In the genomic region with DNA sequence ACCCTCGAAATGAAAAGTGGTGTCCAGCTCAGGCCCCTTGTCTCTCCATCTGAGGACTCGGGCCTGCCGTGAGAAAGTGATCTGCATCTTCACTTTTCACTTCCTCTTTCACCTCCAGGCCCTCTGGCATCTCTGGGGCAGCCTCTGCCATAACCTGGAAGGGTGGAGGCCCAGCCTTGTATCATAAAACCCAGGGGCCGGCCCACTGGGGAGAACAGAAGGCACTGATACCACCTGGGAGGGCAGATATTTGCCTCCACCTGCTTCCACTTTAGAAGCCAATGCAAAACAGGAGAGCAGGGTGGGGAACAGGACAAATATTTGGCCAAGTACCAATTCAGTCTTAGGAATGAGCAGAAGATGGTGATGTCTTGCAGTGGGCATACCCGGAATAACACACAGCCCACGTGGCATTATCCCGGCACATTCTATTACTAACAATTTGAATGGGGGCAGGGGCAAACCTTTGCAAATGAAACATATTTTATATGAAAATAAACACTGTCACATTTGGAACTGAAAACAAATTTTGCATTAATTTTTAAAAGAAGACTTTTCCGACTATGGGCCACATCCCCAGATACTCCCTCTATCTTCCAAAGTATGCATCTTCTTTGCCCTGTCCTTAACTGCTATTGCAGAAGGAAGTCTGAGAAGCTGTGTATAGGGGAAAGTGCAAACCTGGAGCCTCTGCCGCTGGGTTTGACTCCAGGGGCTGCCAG, we compare ENCODE assay signal across 8 cellular contexts.
DNase-seq lines count a peak whose midpoint lies in the region; ATAC-seq and TF ChIP-seq lines count a peak whose summit lies in the region.

No MANE protein-coding gene starts in this region.

- H3K36me3 Mint-ChIP-seq in stimulated activated memory B cell treated with anti-CD40 and anti-IgM and Interleukin-4, amounts not matched to agents 10 μg/mL and 1 μg/mL and 100 μg/mL, for 72 hours = peaks cover 6% of the 10 kb centered on the region
- H3K36me3 Mint-ChIP-seq in CD8-positive, alpha-beta T cell = no peaks in the 10 kb centered on the region

- no peaks in the 10 kb centered on the region for H3K9me3 Mint-ChIP-seq in stimulated activated memory B cell treated with anti-CD40 and anti-IgM and Interleukin-4, amounts not matched to agents 10 μg/mL and 1 μg/mL and 100 μg/mL, for 72 hours
- no peaks in the 10 kb centered on the region for H3K9me3 Mint-ChIP-seq in CD8-positive, alpha-beta T cell

- H3K27ac Mint-ChIP-seq in stimulated activated memory B cell treated with anti-CD40 and anti-IgM and Interleukin-4, amounts not matched to agents 10 μg/mL and 1 μg/mL and 100 μg/mL, for 72 hours = peak overlapping the region; percentile 90
- no peak overlapping the region for H3K27ac Mint-ChIP-seq in CD8-positive, alpha-beta T cell

- no peaks in the 10 kb centered on the region for H3K36me3 ChIP-seq in CD8-positive, alpha-beta T cell (ENCODE audit: insufficient read depth, low read length)

- no peak for TF ChIP-seq CTCF in CD8-positive, alpha-beta T cell (IDR thresholded peaks at IDR 0.05)

- no peaks in the 10 kb centered on the region for H3K27me3 Mint-ChIP-seq in stimulated activated memory B cell treated with anti-CD40 and anti-IgM and Interleukin-4, amounts not matched to agents 10 μg/mL and 1 μg/mL and 100 μg/mL, for 72 hours
- H3K27me3 Mint-ChIP-seq in CD8-positive, alpha-beta T cell (ENCODE audit: low read depth) = no peaks in the 10 kb centered on the region

- peaks cover 42% of the 10 kb centered on the region for H3K4me1 Mint-ChIP-seq in stimulated activated memory B cell treated with anti-CD40 and anti-IgM and Interleukin-4, amounts not matched to agents 10 μg/mL and 1 μg/mL and 100 μg/mL, for 72 hours
- H3K4me1 Mint-ChIP-seq in CD8-positive, alpha-beta T cell (ENCODE audit: low read depth) = no peaks in the 10 kb centered on the region

- intact Hi-C loops in CD8-positive, alpha-beta T cell (cut with DNase I, micrococcal nuclease) = no loop called here

- peak; percentile 54 for DNase-seq in D341Med (ENCODE audit: low spot score)
- DNase-seq in cerebellar cortex (ENCODE audit: low spot score) = peak; percentile 91
- no peak for DNase-seq in NCI-H1436 (lab: John Stamatoyannopoulos, UW)
- DNase-seq in activated gamma-delta T cell (lab: John Stamatoyannopoulos, UW) = no peak
- no peak for DNase-seq in CD8-positive, alpha-beta T cell

- peak; percentile 70 for ATAC-seq in GM21381 (IDR thresholded peaks at IDR 0.05; ENCODE audit: unreplicated experiment)
- peak; percentile 45 for ATAC-seq in HG03469 (IDR thresholded peaks at IDR 0.05; ENCODE audit: unreplicated experiment)
- ATAC-seq in stimulated activated memory B cell treated with anti-CD40 and anti-IgM and Interleukin-4, amounts not matched to agents 10 μg/mL and 1 μg/mL and 100 μg/mL, for 72 hours = peak; percentile 95
- no peak for ATAC-seq in CD8-positive, alpha-beta T cell

- no peaks in the 10 kb centered on the region for H3K27me3 ChIP-seq in CD8-positive, alpha-beta T cell (ENCODE audit: insufficient read depth, low read length)

- no peak overlapping the region for H3K27ac ChIP-seq in CD8-positive, alpha-beta T cell (ENCODE audit: low read depth, low read length)

- H3K4me3 ChIP-seq in CD8-positive, alpha-beta T cell (ENCODE audit: low read depth, low read length) = no peak overlapping the region

- no peaks in the 10 kb centered on the region for H3K9me3 ChIP-seq in CD8-positive, alpha-beta T cell (ENCODE audit: low read length)

- POLR2A ChIA-PET in CD8-positive, alpha-beta T cell (lab: Charles Lee) = interaction anchor here (0.6 kb wide), 1 partner anchor 38 kb away, joined by 3 read pairs; no protein-coding TSS in a partner anchor

- CTCF ChIA-PET in CD8-positive, alpha-beta T cell (lab: Charles Lee) = no interaction called here

- H3K4me1 ChIP-seq in CD8-positive, alpha-beta T cell (ENCODE audit: insufficient read depth, low read length) = no peaks in the 10 kb centered on the region

- peak overlapping the region; percentile 25 for H3K4me3 Mint-ChIP-seq in stimulated activated memory B cell treated with anti-CD40 and anti-IgM and Interleukin-4, amounts not matched to agents 10 μg/mL and 1 μg/mL and 100 μg/mL, for 72 hours
- no peak overlapping the region for H3K4me3 Mint-ChIP-seq in CD8-positive, alpha-beta T cell

Comparison
In these comparisons a context has a peak if more than half of its experiments do, and no peak if none do; other contexts are left out.
1. DNase-seq: peak in D341Med (single experiment) and cerebellar cortex (single experiment); none in NCI-H1436 (single experiment), activated gamma-delta T cell (single experiment) and CD8-positive, alpha-beta T cell (0 of 7).